8 cellular contexts compared by ENCODE assay signal in genomic region chr17:38706625-38707298, GRCh38. TPM values are rescaled to one million over a fixed set of nuclear protein-coding genes. Genes with fewer than 3 reads are reported as not detected.
DNase-seq lines count a peak whose midpoint lies in the region; ATAC-seq and TF ChIP-seq lines count a peak whose summit lies in the region.

No MANE protein-coding gene starts in this region.

- H3K4me3 ChIP-seq in fibroblast of villous mesenchyme (ENCODE audit: low read depth, low read length), result peak overlapping the region; percentile 78

- TF ChIP-seq CTCF in fibroblast of villous mesenchyme (IDR thresholded peaks at IDR 0.05; ENCODE audit: insufficient read depth, low read depth, low read length), result no peak

- DNase-seq in activated gamma-delta T cell treated with Interleukin-2 at 50 U/mL for 16 hours (peak; percentile 23), activated gamma-delta T cell (lab: John Stamatoyannopoulos, UW) (no peak), fibroblast of villous mesenchyme (ENCODE audit: low read depth) (no peak), retina (peak; percentile 28), NCI-H187 (lab: John Stamatoyannopoulos, UW) (no peak), HCEC 1CT (no peak)
- DNase-seq in activated CD8-positive, alpha-beta memory T cell treated with anti-CD3 and anti-CD28 coated beads, Interleukin-2, amount 50 U/mL, for 4 hours, result peak; percentile 51

- ATAC-seq in HG02852 (IDR thresholded peaks at IDR 0.05; ENCODE audit: unreplicated experiment), result no peak

RNA-seq across cellular contexts. Expression of gene MLLT6, which starts 1.7 kb away (rescaled TPM):
- 24.2 and 25.5 TPM in 2 replicates for total RNA-seq in fibroblast of villous mesenchyme

RNA-seq across cellular contexts. Expression of gene CISD3, which starts 23.4 kb away (rescaled TPM):
- 2.6 and 3.9 TPM in 2 replicates for total RNA-seq in fibroblast of villous mesenchyme

RNA-seq across cellular contexts. Expression of gene EPOP, which starts 32.0 kb away (rescaled TPM):
- total RNA-seq in fibroblast of villous mesenchyme, result 0.97 and 1.3 TPM in 2 replicates

RNA-seq across cellular contexts. Expression of gene PCGF2, which starts 41.4 kb away (rescaled TPM):
- total RNA-seq in fibroblast of villous mesenchyme, result 4.2 and 7.8 TPM in 2 replicates

RNA-seq across cellular contexts. Expression of gene PSMB3, which starts 45.8 kb away (rescaled TPM):
- 328 and 392 TPM in 2 replicates for total RNA-seq in fibroblast of villous mesenchyme

Comparison
In these comparisons a context has a peak if more than half of its experiments do, and no peak if none do; other contexts are left out.
1. DNase-seq: peak in activated gamma-delta T cell treated with Interleukin-2 at 50 U/mL for 16 hours (single experiment), activated CD8-positive, alpha-beta memory T cell treated with anti-CD3 and anti-CD28 coated beads, Interleukin-2, amount 50 U/mL, for 4 hours (single experiment) and retina (single experiment); none in activated gamma-delta T cell (single experiment), fibroblast of villous mesenchyme (single experiment), NCI-H187 (0 of 2) and HCEC 1CT (single experiment).